Comparison of ENCODE assay signal across 17 cellular contexts in the genomic region with DNA sequence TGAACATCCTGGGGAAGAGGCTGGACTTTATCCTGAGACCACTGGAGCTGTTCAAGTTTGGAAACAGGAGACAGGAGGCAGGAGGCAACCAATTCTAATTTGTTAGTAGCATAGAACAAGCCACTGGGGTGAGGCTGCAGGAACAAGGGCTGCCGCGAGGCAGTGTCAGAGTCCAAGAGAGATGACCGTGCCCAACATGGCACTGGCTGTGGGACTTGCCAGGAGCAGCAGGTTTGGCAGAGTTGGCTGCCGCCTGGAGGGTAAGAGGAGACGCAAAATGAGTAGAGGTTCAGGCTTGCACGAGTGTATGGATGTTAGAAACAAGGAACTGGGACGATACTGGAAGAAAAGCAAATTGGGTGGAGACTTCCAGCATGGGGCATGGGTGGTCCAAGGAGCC.
DNase-seq lines count a peak whose midpoint lies in the region; ATAC-seq, FAIRE-seq and TF ChIP-seq lines count a peak whose summit lies in the region.
"Had no signal": no experiment of that assay in that cellular context is flagged by ENCODE, and none has a peak within 500 bp of the region (broad histone marks: within the 10 kb centered on the region; RNA-seq: fewer than 3 reads in every experiment).

No MANE protein-coding gene starts in this region.

- H3K9me3 ChIP-seq in small intestine (ENCODE audit: control insufficient read depth, low read depth), result no peaks in the 10 kb centered on the region
- H3K9me3 ChIP-seq: BLaER1 had no signal

- ATAC-seq in Right ventricle myocardium superior (ENCODE audit: poor library complexity) (peak; percentile 73), foreskin keratinocyte (peak; percentile 24), left ventricle myocardium superior (peak; percentile 80), HG03045 (IDR thresholded peaks at IDR 0.05; ENCODE audit: unreplicated experiment) (no peak)
- ATAC-seq: GM12878 had no signal

- H3K4me3 ChIP-seq in small intestine (ENCODE audit: low read depth in 1 of 2, low read length in 2 of 2), result no peak overlapping the region
- H3K4me3 ChIP-seq: BLaER1, GM12878 had no signal

- peak; percentile 19 for TF ChIP-seq CTCF in foreskin keratinocyte (conservative IDR thresholded peaks at IDR 0.05)
- TF ChIP-seq CTCF in GM13977 (IDR thresholded peaks at IDR 0.05; ENCODE audit: extremely low read depth, insufficient read depth, missing control alignments), result no peak

- no peak for FAIRE-seq in small intestine (lab: Jason Lieb, UNC)
- FAIRE-seq: GM12878 had no signal

- in situ Hi-C loops in GM13977 (cut with MboI; ENCODE audit: low pct_unique_long_range_greater_than_20kb, low sequenced_read_pairs, unreplicated experiment), result no loop called here

- DNase-seq in Right ventricle myocardium superior (peak; percentile 57), cardiac septum (ENCODE audit: low spot score) (no peak), foreskin keratinocyte (no peak), left ventricle myocardium superior (peak; percentile 68), small intestine (peak; percentile 18), GM13977 (ENCODE audit: low spot score) (no peak), GOT3 (lab: John Stamatoyannopoulos, UW) (no peak)
- DNase-seq: 8988T; CD4-positive, alpha-beta memory T cell; DMS53; DND-41; EL; HCEC 1CT had no signal

- peaks cover 6% of the 10 kb centered on the region for H3K4me1 ChIP-seq in foreskin keratinocyte
- H3K4me1 ChIP-seq in small intestine (ENCODE audit: control insufficient read depth in 2 of 2, insufficient read depth in 1 of 2, low read depth in 1 of 2, low read length in 1 of 2), result no peaks in the 10 kb centered on the region

- no peak overlapping the region for H3K27ac ChIP-seq in foreskin keratinocyte
- H3K27ac ChIP-seq in small intestine (ENCODE audit: low read depth in 1 of 2, low read length in 1 of 2), result no peak overlapping the region
- H3K27ac ChIP-seq: BLaER1, HL-60 had no signal

- H3K27me3 ChIP-seq in foreskin keratinocyte (no peaks in the 10 kb centered on the region), small intestine (ENCODE audit: control insufficient read depth in 2 of 2, insufficient read depth in 2 of 2, low read length in 2 of 2) (no peaks in the 10 kb centered on the region)
- H3K27me3 ChIP-seq: BLaER1 had no signal

- no peaks in the 10 kb centered on the region for H3K36me3 ChIP-seq in small intestine (ENCODE audit: control insufficient read depth in 2 of 2, insufficient read depth in 2 of 2, low read length in 2 of 2)
- H3K36me3 ChIP-seq: BLaER1 had no signal

- intact Hi-C loops in Right ventricle myocardium superior (cut with DNase I), result no loop called here
- intact Hi-C loops in cardiac septum (cut with DNase I), result loop anchor here (5.0 to 10.0 kb wide), 2 partner anchors 73 to 366 kb away; partner anchors contain the start of gene FHOD3
- intact Hi-C loops in left ventricle myocardium superior (cut with micrococcal nuclease), result no loop called here

- WGBS in small intestine, 3 donors, result 53 to 83% (median 55%) methylated on average over 7 of the region's 7 CpGs

Comparison
In these comparisons a context has a peak if more than half of its experiments do, and no peak if none do; other contexts are left out.
1. DNase-seq: peak in Right ventricle myocardium superior (single experiment), left ventricle myocardium superior (single experiment) and small intestine (single experiment); none in cardiac septum (single experiment), foreskin keratinocyte (0 of 2), GM13977 (single experiment) and GOT3 (single experiment).